Comparison of ENCODE assay signal across 22 cellular contexts in genomic region chr1:40921522-40921921, GRCh38. TPM values are rescaled to one million over a fixed set of nuclear protein-coding genes. Genes with fewer than 3 reads are reported as not detected.
DNase-seq lines count a peak whose midpoint lies in the region; ATAC-seq and TF ChIP-seq lines count a peak whose summit lies in the region.
"Had no signal": no experiment of that assay in that cellular context is flagged by ENCODE, and none has a peak within 500 bp of the region (broad histone marks: within the 10 kb centered on the region; RNA-seq: fewer than 3 reads in every experiment).

No MANE protein-coding gene starts in this region.

- H3K36me3 Mint-ChIP-seq in chondrocyte (ENCODE audit: low read depth) = no peaks in the 10 kb centered on the region
- H3K36me3 Mint-ChIP-seq: CD4-positive, CD25-positive, alpha-beta regulatory T cell; CD8-positive, alpha-beta T cell had no signal

- H3K9me3 ChIP-seq in HEK293 (ENCODE audit: control insufficient read depth, insufficient read depth, low read depth, low read length) = no peaks in the 10 kb centered on the region
- H3K9me3 ChIP-seq: BLaER1, Caco-2 had no signal

- ATAC-seq in GM19467 (IDR thresholded peaks at IDR 0.05; ENCODE audit: unreplicated experiment) = no peak
- ATAC-seq: CD8-positive, alpha-beta T cell; GM12878; GM23338; HCT116 had no signal

- no peaks in the 10 kb centered on the region for H3K9me3 Mint-ChIP-seq in chondrocyte (ENCODE audit: low read depth)
- H3K9me3 Mint-ChIP-seq: CD8-positive, alpha-beta T cell; GM23338; H9 had no signal

- no peak overlapping the region for H3K4me3 ChIP-seq in HEK293 (ENCODE audit: low read depth, low read length)
- H3K4me3 ChIP-seq: BLaER1, GM12878, GM23338 had no signal

- H3K27ac ChIP-seq in HEK293 (ENCODE audit: extremely low read depth, low read depth, low read length) = no peak overlapping the region
- H3K27ac ChIP-seq: 22Rv1, BLaER1, C4-2B had no signal

- DNase-seq in activated effector memory CD4-positive, alpha-beta T cell treated with anti-CD3 and anti-CD28 coated beads, Interleukin-2, amount 50 U/mL, for 16 hours = peak; percentile 49
- DNase-seq in activated effector memory CD4-positive, alpha-beta T cell treated with Interleukin-2 at 50 U/mL for 16 hours = no peak
- peak; percentile 24 for DNase-seq in chondrocyte (ENCODE audit: low spot score)
- peak; percentile 24 for DNase-seq in posterior vena cava (ENCODE audit: low spot score)
- no peak for DNase-seq in NCI-H446 treated with DMSO at 0.1 percent for 48 hours (lab: John Stamatoyannopoulos, UW)
- no peak for DNase-seq in HEK293T (ENCODE audit: extremely low spot score)
- DNase-seq: Caco-2; CD4-positive, CD25-positive, alpha-beta regulatory T cell; CD8-positive, alpha-beta T cell; DMS79; EL; GDM1; H9 had no signal

- intact Hi-C loops in posterior vena cava (cut with DNase I) = no loop called here

- CTCF ChIA-PET in HEK293 (lab: Yijun Ruan, JAX) (interaction anchor here (0.6 to 1.3 kb wide), 2 partner anchors 31 to 72 kb away, joined by 3 to 4 read pairs; no protein-coding TSS in a partner anchor), HEK293T (lab: Yijun Ruan, JAX) (interaction anchor here (0.6 kb wide), 2 partner anchors 26 to 765 kb away, joined by 3 read pairs; no protein-coding TSS in a partner anchor)

- no peak overlapping the region for H3K27ac Mint-ChIP-seq in chondrocyte (ENCODE audit: unreplicated experiment)
- H3K27ac Mint-ChIP-seq: B cell; CD8-positive, alpha-beta T cell; GM23338; H9 had no signal

- no peaks in the 10 kb centered on the region for H3K4me1 ChIP-seq in HEK293 (ENCODE audit: control insufficient read depth, insufficient read depth, low read length)
- H3K4me1 ChIP-seq: Caco-2 had no signal

- H3K36me3 ChIP-seq in HEK293 (ENCODE audit: control insufficient read depth in 2 of 2, insufficient read depth in 1 of 2, low read length in 2 of 2) = no peaks in the 10 kb centered on the region
- H3K36me3 ChIP-seq: BLaER1 had no signal

- H3K4me3 Mint-ChIP-seq in chondrocyte (ENCODE audit: unreplicated experiment) = no peak overlapping the region
- H3K4me3 Mint-ChIP-seq: B cell; CD4-positive, CD25-positive, alpha-beta regulatory T cell; CD8-positive, alpha-beta T cell; GM23338; H9 had no signal

- POLR2A ChIA-PET in HEK293 (lab: Yijun Ruan, JAX) (no interaction called here), HEK293T (lab: Yijun Ruan, JAX) (no interaction called here)

- no peaks in the 10 kb centered on the region for H3K27me3 Mint-ChIP-seq in chondrocyte (ENCODE audit: low read depth)
- H3K27me3 Mint-ChIP-seq: CD4-positive, CD25-positive, alpha-beta regulatory T cell had no signal

- no peak for TF ChIP-seq CTCF in HEK293 (tag by site-specific recombination; IDR thresholded peaks at IDR 0.05)
- TF ChIP-seq CTCF in chondrocyte (IDR thresholded peaks at IDR 0.05) = no peak

- H3K4me1 Mint-ChIP-seq in chondrocyte (ENCODE audit: low read depth) = no peaks in the 10 kb centered on the region
- H3K4me1 Mint-ChIP-seq: B cell; CD4-positive, CD25-positive, alpha-beta regulatory T cell had no signal

TF ChIP-seq in HEK293, 187 proteins besides CTCF, POLR2A, EP300 and RAD21:
- TF ChIP-seq ZIC2 (tag by site-specific recombination; IDR thresholded peaks at IDR 0.05) (peak; percentile 75), SALL2 (tag by site-specific recombination; IDR thresholded peaks at IDR 0.05; ENCODE audit: borderline replicate concordance) (no peak)

TF ChIP-seq in HEK293T, 16 proteins besides CTCF, POLR2A, EP300 and RAD21:
- TF ChIP-seq SP1 (IDR thresholded peaks at IDR 0.05) (no peak), FOXK2 (IDR thresholded peaks at IDR 0.05) (no peak), ELF4 (IDR thresholded peaks at IDR 0.05) (no peak), ARNT (IDR thresholded peaks at IDR 0.05) (no peak), ZNF384 (IDR thresholded peaks at IDR 0.05) (no peak), BHLHE40 (IDR thresholded peaks at IDR 0.05; ENCODE audit: borderline replicate concordance) (no peak), FOXM1 (IDR thresholded peaks at IDR 0.05; ENCODE audit: borderline replicate concordance) (no peak), CTBP1 (IDR thresholded peaks at IDR 0.05; ENCODE audit: borderline replicate concordance) (no peak), SUZ12 (IDR thresholded peaks at IDR 0.05) (no peak), TARDBP (IDR thresholded peaks at IDR 0.05) (no peak)

RNA-seq across cellular contexts. Expression of gene CTPS1, which starts 58.0 kb away (rescaled TPM):
- total RNA-seq in chondrocyte = 40.2 to 84.5 TPM (median 79.4 TPM) in 3 replicates
- 10 to 100 TPM; 37.7 to 39.1 TPM for total RNA-seq in posterior vena cava

RNA-seq across cellular contexts. Expression of gene CITED4, which starts 59.4 kb away (rescaled TPM):
- 12.4 to 30.5 TPM (median 30.1 TPM) in 3 replicates for total RNA-seq in chondrocyte
- 1 to 10 TPM; 8.3 to 9.5 TPM for total RNA-seq in posterior vena cava

Comparison
In these comparisons a context has a peak if more than half of its experiments do, and no peak if none do; other contexts are left out.
1. DNase-seq: peak in activated effector memory CD4-positive, alpha-beta T cell treated with anti-CD3 and anti-CD28 coated beads, Interleukin-2, amount 50 U/mL, for 16 hours (single experiment), chondrocyte (single experiment) and posterior vena cava (single experiment); none in activated effector memory CD4-positive, alpha-beta T cell treated with Interleukin-2 at 50 U/mL for 16 hours (single experiment), NCI-H446 treated with DMSO at 0.1 percent for 48 hours (single experiment) and HEK293T (single experiment).